Comparison of ENCODE assay signal across 10 cellular contexts in the genomic region with DNA sequence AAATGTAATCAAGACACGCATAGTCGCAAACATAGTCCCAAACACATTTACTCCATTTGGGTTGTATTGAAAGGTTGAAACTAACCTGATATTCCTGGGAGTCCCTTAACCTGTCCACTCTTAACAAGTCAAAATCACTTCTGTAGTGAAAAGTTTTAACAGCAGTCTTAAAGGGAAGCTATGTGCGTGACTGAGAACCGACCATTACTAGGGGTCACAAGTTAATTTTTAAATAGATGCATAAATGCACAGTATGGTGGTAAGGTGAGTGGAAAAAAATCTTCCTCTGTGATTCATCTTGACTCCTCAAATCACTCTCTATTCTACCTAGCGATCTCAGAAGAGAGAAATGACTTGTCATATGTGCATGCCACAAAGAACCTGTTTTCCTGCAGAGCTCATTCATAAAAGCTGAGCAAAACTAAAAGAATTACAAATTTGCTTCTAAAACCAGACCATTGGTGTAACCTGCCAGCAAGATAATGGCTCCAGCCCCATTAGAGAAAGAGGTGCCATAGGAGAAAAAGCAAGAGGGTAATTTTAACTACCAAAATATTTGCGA. TPM values are rescaled to one million over a fixed set of nuclear protein-coding genes. Genes with fewer than 3 reads are reported as not detected.
DNase-seq lines count a peak whose midpoint lies in the region; ATAC-seq and TF ChIP-seq lines count a peak whose summit lies in the region.
"Had no signal": no experiment of that assay in that cellular context is flagged by ENCODE, and none has a peak within 500 bp of the region (broad histone marks: within the 10 kb centered on the region; RNA-seq: fewer than 3 reads in every experiment).

No MANE protein-coding gene starts in this region.

- H3K36me3 Mint-ChIP-seq in CD4-positive, alpha-beta T cell (ENCODE audit: low read depth): no peaks in the 10 kb centered on the region

- H3K27ac ChIP-seq in CD4-positive, alpha-beta T cell (ENCODE audit: low read depth, low read length): no peak overlapping the region
- peak overlapping the region; percentile 97 for H3K27ac ChIP-seq in SU-DHL-6 (ENCODE audit: low read depth, low read length)
- H3K27ac ChIP-seq in stomach: no peak overlapping the region
- H3K27ac ChIP-seq: BLaER1 treated with 17β-estradiol and CSF1 and Interleukin-3, amounts not matched to agents 10 nM and 100 nM had no signal

- H3K9me3 Mint-ChIP-seq in CD4-positive, alpha-beta T cell: no peaks in the 10 kb centered on the region

- peaks cover 8% of the 10 kb centered on the region for H3K4me1 Mint-ChIP-seq in CD4-positive, alpha-beta T cell (ENCODE audit: low read depth)

- H3K4me3 ChIP-seq in SU-DHL-6 (ENCODE audit: insufficient read depth, low read length, poor library complexity, severe bottlenecking) (peak overlapping the region; percentile 56), stomach (no peak overlapping the region)
- H3K4me3 ChIP-seq: BLaER1 treated with 17β-estradiol and CSF1 and Interleukin-3, amounts not matched to agents 10 nM and 100 nM had no signal

- CTCF ChIA-PET in CD4-positive, alpha-beta T cell (lab: Charles Lee): interaction anchor here (1.0 kb wide), 1 partner anchor 8 kb away, joined by 3 read pairs; no protein-coding TSS in a partner anchor

- H3K4me1 ChIP-seq in stomach: no peaks in the 10 kb centered on the region

- ATAC-seq in CD4-positive, alpha-beta T cell (ENCODE audit: poor library complexity): no peak
- ATAC-seq in GM18909 (IDR thresholded peaks at IDR 0.05; ENCODE audit: poor library complexity, unreplicated experiment) (peak; percentile 74), HG02840 (IDR thresholded peaks at IDR 0.05; ENCODE audit: low FRiP score, unreplicated experiment) (peak; percentile 80)

- no peak for TF ChIP-seq CTCF in CD4-positive, alpha-beta T cell (IDR thresholded peaks at IDR 0.05)
- TF ChIP-seq CTCF in SU-DHL-6 (IDR thresholded peaks at IDR 0.05; ENCODE audit: insufficient read depth, low read length, poor library complexity, severe bottlenecking) (no peak), stomach (IDR thresholded peaks at IDR 0.05) (no peak)

- H3K27me3 ChIP-seq in CD4-positive, alpha-beta T cell (ENCODE audit: control insufficient read depth, insufficient read depth, low read length): no peaks in the 10 kb centered on the region
- no peaks in the 10 kb centered on the region for H3K27me3 ChIP-seq in SU-DHL-6 (ENCODE audit: low read length)
- H3K27me3 ChIP-seq in stomach: no peaks in the 10 kb centered on the region
- H3K27me3 ChIP-seq: BLaER1 treated with 17β-estradiol and CSF1 and Interleukin-3, amounts not matched to agents 10 nM and 100 nM had no signal

- H3K79me2 ChIP-seq in SU-DHL-6 (ENCODE audit: insufficient read depth, low read length): peaks cover 34% of the 10 kb centered on the region

- POLR2A ChIA-PET in CD4-positive, alpha-beta T cell (lab: Charles Lee): interaction anchor here (0.7 to 3.4 kb wide), 9 partner anchors 10 to 665 kb away, joined by 3 to 13 read pairs (median 4); partner anchors contain the start of gene CLDND1

- peak overlapping the region; percentile 9 for H3K4me3 Mint-ChIP-seq in CD4-positive, alpha-beta T cell

- no peak for TF ChIP-seq POLR2A in stomach (IDR thresholded peaks at IDR 0.05)

- H3K27me3 Mint-ChIP-seq in CD4-positive, alpha-beta T cell: no peaks in the 10 kb centered on the region

- H3K36me3 ChIP-seq in SU-DHL-6 (ENCODE audit: low read length): no peaks in the 10 kb centered on the region; the same call in 1 of the 2 replicates
- H3K36me3 ChIP-seq in stomach: no peaks in the 10 kb centered on the region
- H3K36me3 ChIP-seq: BLaER1 treated with 17β-estradiol and CSF1 and Interleukin-3, amounts not matched to agents 10 nM and 100 nM had no signal

- peak overlapping the region; percentile 2 for H3K27ac Mint-ChIP-seq in CD4-positive, alpha-beta T cell

- no peaks in the 10 kb centered on the region for H3K9me2 ChIP-seq in SU-DHL-6 (replicated peaks; ENCODE audit: insufficient read depth, low read length)

- no peak overlapping the region for H2AFZ ChIP-seq in SU-DHL-6 (ENCODE audit: low read depth, low read length, severe bottlenecking)

- H4K20me1 ChIP-seq in SU-DHL-6 (ENCODE audit: low read depth, low read length): no peaks in the 10 kb centered on the region
- H4K20me1 ChIP-seq: BLaER1 treated with 17β-estradiol and CSF1 and Interleukin-3, amounts not matched to agents 10 nM and 100 nM had no signal

- H3K9me3 ChIP-seq in CD4-positive, alpha-beta T cell (ENCODE audit: control insufficient read depth, low read length): no peaks in the 10 kb centered on the region
- H3K9me3 ChIP-seq in SU-DHL-6 (ENCODE audit: insufficient read depth, low read length) (no peaks in the 10 kb centered on the region), stomach (no peaks in the 10 kb centered on the region)
- H3K9me3 ChIP-seq: BLaER1 treated with 17β-estradiol and CSF1 and Interleukin-3, amounts not matched to agents 10 nM and 100 nM had no signal

- no peak for TF ChIP-seq EP300 in stomach (IDR thresholded peaks at IDR 0.05)

- no peak for DNase-seq in CD4-positive, alpha-beta T cell
- DNase-seq in dedifferentiated amniotic fluid mesenchymal stem cell (ENCODE audit: extremely low spot score): no peak
- DNase-seq in NCI-H1105 (lab: John Stamatoyannopoulos, UW): no peak
- no peak for DNase-seq in NCI-H2107 treated with DMSO at 0.1 percent for 48 hours (lab: John Stamatoyannopoulos, UW; ENCODE audit: unreplicated experiment)
- no peak for DNase-seq in stomach

- peak overlapping the region; percentile 88 for H3K4me2 ChIP-seq in SU-DHL-6 (ENCODE audit: low read depth, low read length, poor library complexity, severe bottlenecking)
- H3K4me2 ChIP-seq: BLaER1 treated with 17β-estradiol and CSF1 and Interleukin-3, amounts not matched to agents 10 nM and 100 nM had no signal

- 78 to 84% (median 83%) methylated on average over 6 of the region's 6 CpGs for WGBS in stomach, 5 donors

- peaks cover 47% of the 10 kb centered on the region for H3F3A ChIP-seq in SU-DHL-6 (ENCODE audit: insufficient read depth)

- H3K9ac ChIP-seq in SU-DHL-6 (ENCODE audit: low read length): peak overlapping the region; percentile 56
- H3K9ac ChIP-seq: BLaER1 treated with 17β-estradiol and CSF1 and Interleukin-3, amounts not matched to agents 10 nM and 100 nM had no signal

- intact Hi-C loops in CD4-positive, alpha-beta T cell (cut with DNase I, micrococcal nuclease): no loop called here
- intact Hi-C loops in stomach (cut with DNase I; ENCODE audit: low total_unique reads): no loop called here

RNA-seq across cellular contexts. Expression of gene GPR15, which starts 4.8 kb away (rescaled TPM):
- total RNA-seq in CD4-positive, alpha-beta T cell: 1 to 10 TPM; 8.4 to 9.6 TPM
- not detected for total RNA-seq in stomach
- polyA plus RNA-seq in stomach: under 1 TPM in 1 of 3 donors, not detected in 2; 0.25 TPM

RNA-seq across cellular contexts. Expression of gene CLDND1, which starts 13.8 kb away (rescaled TPM):
- 100 to 1,000 TPM; 168 to 185 TPM for total RNA-seq in CD4-positive, alpha-beta T cell
- total RNA-seq in stomach: 100 to 1,000 TPM in 3 of 5 donors, 10 to 100 TPM in 2; 64.9 to 161 (median 144) TPM
- 10 to 100 TPM; 20.6 to 43.7 (median 24.8) TPM for polyA plus RNA-seq in stomach

RNA-seq across cellular contexts. Expression of gene OR5K2, which starts 39.1 kb away (rescaled TPM):
- total RNA-seq in CD4-positive, alpha-beta T cell: not detected
- not detected for total RNA-seq in stomach
- not detected for polyA plus RNA-seq in stomach
- total RNA-seq: T-helper 2 cell treated with Interferon-gamma antibody and Interleukin-4, amounts not matched to agents 100 ng/mL and 5 ng/mL, for 36 hours had no signal

RNA-seq across cellular contexts. Expression of gene CPOX, which starts 56.9 kb away (rescaled TPM):
- 10 to 100 TPM in 1 of 2 experiments, 1 to 10 TPM in 1; 7.0 to 10.5 TPM for total RNA-seq in CD4-positive, alpha-beta T cell
- total RNA-seq in stomach: 10 to 100 TPM in 4 of 5 donors, 1 to 10 TPM in 1; 4.1 to 43.7 (median 23.7) TPM
- polyA plus RNA-seq in stomach: 1 to 10 TPM; 4.1 to 8.9 (median 5.9) TPM

Comparison
In these comparisons a context has a peak if more than half of its experiments do, and no peak if none do; other contexts are left out.
1. RNA of gene GPR15, which starts 4.8 kb away (total RNA-seq): 8.4 to 9.6 TPM in CD4-positive, alpha-beta T cell; not detected in stomach; every median in the first group is over 4 times any median in the second.